In the genomic region with DNA sequence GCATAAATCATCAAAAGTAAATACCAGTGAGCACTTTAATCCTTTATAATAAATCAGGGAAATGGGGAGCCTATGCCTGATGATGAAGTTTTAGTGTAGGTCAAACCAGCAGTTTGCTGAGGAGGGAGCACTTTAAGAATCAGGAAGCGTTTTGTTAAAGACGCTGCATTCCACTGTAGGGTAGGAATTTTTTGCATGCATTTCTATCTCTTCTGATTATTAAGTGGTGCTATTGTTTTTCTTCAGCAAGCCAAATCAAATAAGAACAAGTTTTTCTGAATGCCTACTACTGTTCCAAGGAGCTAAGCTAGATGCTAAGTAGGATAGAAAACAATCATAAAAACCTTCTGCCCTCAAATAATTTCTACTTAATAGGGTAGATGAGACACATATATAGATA, we compare ENCODE assay signal across 25 cellular contexts.
"Had no signal": no experiment of that assay in that cellular context is flagged by ENCODE, and none has a peak within 500 bp of the region (broad histone marks: within the 10 kb centered on the region; RNA-seq: fewer than 3 reads in every experiment).

No MANE protein-coding gene starts in this region.

- H2AFZ ChIP-seq: neural progenitor cell, parathyroid adenoma had no signal

- H3K9me3 Mint-ChIP-seq: memory B cell; nephron; stimulated activated naive B cell treated with anti-CD40 and anti-IgM and Interleukin-4, amounts not matched to agents 10 μg/mL and 1 μg/mL and 100 μg/mL, for 72 hours had no signal

- H3K36me3 Mint-ChIP-seq: memory B cell; neural progenitor cell; stimulated activated naive B cell treated with anti-CD40 and anti-IgM and Interleukin-4, amounts not matched to agents 10 μg/mL and 1 μg/mL and 100 μg/mL, for 72 hours had no signal

- H3K27me3 ChIP-seq: colonic mucosa, gastrocnemius medialis, neural progenitor cell, right lobe of liver, tibial nerve, upper lobe of left lung had no signal

- H3K27ac Mint-ChIP-seq: dendritic cell treated with granulocyte-macrophage colony-stimulating factor and Interleukin-4, amounts not matched to agents 40 ng/mL and 50 ng/mL, for 4 days; memory B cell; naive thymus-derived CD4-positive, alpha-beta T cell; nephron; neural progenitor cell; progenitor cell of endocrine pancreas; stimulated activated naive B cell treated with anti-CD40 and anti-IgM and Interleukin-4, amounts not matched to agents 10 μg/mL and 1 μg/mL and 100 μg/mL, for 72 hours; stimulated activated naive CD8-positive, alpha-beta T cell treated with anti-CD3 and anti-CD28 coated beads, Interleukin-15, Interleukin-2, amounts not matched to agents 100 ng/mL and 50 ng/mL, for 24 hours had no signal

- H3K4me2 ChIP-seq: neural progenitor cell had no signal

- ATAC-seq: gastrocnemius medialis; left lobe of liver; naive thymus-derived CD4-positive, alpha-beta T cell; right lobe of liver; stimulated activated naive B cell treated with anti-CD40 and anti-IgM and Interleukin-4, amounts not matched to agents 10 μg/mL and 1 μg/mL and 100 μg/mL, for 72 hours had no signal

- H3K4me1 ChIP-seq: colonic mucosa, gastrocnemius medialis, neural progenitor cell, parathyroid adenoma, right lobe of liver, upper lobe of left lung had no signal

- H3K27ac ChIP-seq: colonic mucosa, gastrocnemius medialis, neural progenitor cell, parathyroid adenoma, right lobe of liver, thoracic aorta, tibial nerve, upper lobe of left lung had no signal

- FAIRE-seq: kidney, small intestine, urothelium cell line had no signal

- H3K79me2 ChIP-seq: parathyroid adenoma had no signal

- H3K9ac ChIP-seq: neural progenitor cell, parathyroid adenoma had no signal

- H3K36me3 ChIP-seq: colonic mucosa, gastrocnemius medialis, neural progenitor cell, right lobe of liver, thoracic aorta, tibial nerve, upper lobe of left lung had no signal

- H3K4me3 ChIP-seq: colonic mucosa, gastrocnemius medialis, lung, neural progenitor cell, right lobe of liver, thoracic aorta, tibial nerve, upper lobe of left lung had no signal

- DNase-seq: colonic mucosa; effector CD8-positive, alpha-beta T cell; gastrocnemius medialis; head of caudate nucleus; kidney; midbrain; naive thymus-derived CD4-positive, alpha-beta T cell; right lobe of liver; small intestine; stimulated activated CD4-positive, alpha-beta T cell treated with anti-CD3 and anti-CD28 coated beads, Interleukin-15, amount 100 ng/mL, for 24 hours; stimulated activated CD4-positive, alpha-beta T cell treated with anti-CD3 and anti-CD28 coated beads, Interleukin-2, amount 100 ng/mL, for 48 hours; stimulated activated naive B cell treated with anti-CD40 and anti-IgM and Interleukin-4, amounts not matched to agents 10 μg/mL and 1 μg/mL and 100 μg/mL, for 72 hours; upper lobe of left lung had no signal

- H3K4me3 Mint-ChIP-seq: dendritic cell treated with granulocyte-macrophage colony-stimulating factor and Interleukin-4, amounts not matched to agents 40 ng/mL and 50 ng/mL, for 4 days; memory B cell; naive thymus-derived CD4-positive, alpha-beta T cell; nephron; neural progenitor cell; stimulated activated naive B cell treated with anti-CD40 and anti-IgM and Interleukin-4, amounts not matched to agents 10 μg/mL and 1 μg/mL and 100 μg/mL, for 72 hours; stimulated activated naive CD8-positive, alpha-beta T cell treated with anti-CD3 and anti-CD28 coated beads, Interleukin-15, Interleukin-2, amounts not matched to agents 100 ng/mL and 50 ng/mL, for 24 hours had no signal

- H3K27me3 Mint-ChIP-seq: dendritic cell treated with granulocyte-macrophage colony-stimulating factor and Interleukin-4, amounts not matched to agents 40 ng/mL and 50 ng/mL, for 4 days; memory B cell; naive thymus-derived CD4-positive, alpha-beta T cell; progenitor cell of endocrine pancreas; stimulated activated naive B cell treated with anti-CD40 and anti-IgM and Interleukin-4, amounts not matched to agents 10 μg/mL and 1 μg/mL and 100 μg/mL, for 72 hours; stimulated activated naive CD8-positive, alpha-beta T cell treated with anti-CD3 and anti-CD28 coated beads, Interleukin-15, Interleukin-2, amounts not matched to agents 100 ng/mL and 50 ng/mL, for 24 hours had no signal

- H3K9me3 ChIP-seq: colonic mucosa, gastrocnemius medialis, right lobe of liver, thoracic aorta, tibial nerve, upper lobe of left lung had no signal

- H3K4me1 Mint-ChIP-seq: memory B cell; naive thymus-derived CD4-positive, alpha-beta T cell; nephron; neural progenitor cell; stimulated activated naive B cell treated with anti-CD40 and anti-IgM and Interleukin-4, amounts not matched to agents 10 μg/mL and 1 μg/mL and 100 μg/mL, for 72 hours had no signal
